ENCODE assay signal across 8 cellular contexts in genomic region chr1:32066489-32066873, GRCh38. TPM values are rescaled to one million over a fixed set of nuclear protein-coding genes. Genes with fewer than 3 reads are reported as not detected.
DNase-seq lines count a peak whose midpoint lies in the region; ATAC-seq, FAIRE-seq and TF ChIP-seq lines count a peak whose summit lies in the region.

No MANE protein-coding gene starts in this region.

- no peak for ATAC-seq in HG03565 (IDR thresholded peaks at IDR 0.05; ENCODE audit: unreplicated experiment)

- H3K36me3 ChIP-seq in astrocyte (ENCODE audit: insufficient read depth, low read length) = peaks cover 2% of the 10 kb centered on the region
- no peaks in the 10 kb centered on the region for H3K36me3 ChIP-seq in kidney (ENCODE audit: control insufficient read depth in 1 of 2, insufficient read depth in 2 of 2, low read length in 2 of 2)
- H3K36me3 ChIP-seq in tibial artery = peaks cover 0 to under 1% (median 0%) of the 10 kb centered on the region in 3 donors

- H2AFZ ChIP-seq in astrocyte (ENCODE audit: low read depth, low read length) = no peak overlapping the region

- H4K20me1 ChIP-seq in astrocyte (ENCODE audit: insufficient read depth, low read length) = peaks cover 14% of the 10 kb centered on the region

- DNase-seq in G401 (ENCODE audit: low spot score) (peak; percentile 19), NCI-H2029 (lab: John Stamatoyannopoulos, UW) (peak; percentile 49), astrocyte (ENCODE audit: low read depth) (peak; percentile 65), kidney (no peak), tibial artery (peak; percentile 88 to 89)
- DNase-seq in stimulated activated CD8-positive, alpha-beta memory T cell treated with anti-CD3 and anti-CD28 coated beads, Interleukin-4, amount 100 ng/mL, for 48 hours = no peak
- DNase-seq in activated CD4-positive, CD25-positive, alpha-beta regulatory T cell (lab: John Stamatoyannopoulos, UW) = no peak

- H3K4me3 Mint-ChIP-seq in astrocyte (ENCODE audit: unreplicated experiment) = no peak overlapping the region

- TF ChIP-seq CTCF in astrocyte (IDR thresholded peaks at IDR 0.05; ENCODE audit: insufficient read depth, low read depth, low read length) (no peak), kidney (IDR thresholded peaks at IDR 0.05; ENCODE audit: borderline replicate concordance, extremely low read depth, insufficient read depth) (no peak), tibial artery (IDR thresholded peaks at IDR 0.05) (no peak)

- peaks cover 10% of the 10 kb centered on the region for H3K36me3 Mint-ChIP-seq in astrocyte (ENCODE audit: low read depth, unreplicated experiment)

- H3K4me1 ChIP-seq in astrocyte (ENCODE audit: insufficient read depth, low read length) = peaks cover 34% of the 10 kb centered on the region
- peaks cover 8 to 13% of the 10 kb centered on the region in 2 donors for H3K4me1 ChIP-seq in kidney (ENCODE audit: control insufficient read depth in 1 of 2, insufficient read depth in 1 of 2, low read depth in 1 of 2, low read length in 2 of 2)
- peaks cover 0 to 46% (median 34%) of the 10 kb centered on the region in 4 donors for H3K4me1 ChIP-seq in tibial artery

- H3K79me2 ChIP-seq in astrocyte (ENCODE audit: insufficient read depth, low read length) = no peaks in the 10 kb centered on the region

- H3K9ac ChIP-seq in astrocyte (ENCODE audit: low read length) (no peak overlapping the region), kidney (ENCODE audit: low read length in 2 of 2) (no peak overlapping the region)

- intact Hi-C loops in kidney (cut with DNase I) (no loop called here), tibial artery (cut with DNase I; ENCODE audit: low total_unique reads) (loop anchor here (10.0 kb wide), 1 partner anchor 102 kb away; no protein-coding TSS in a partner anchor)

- H3K27ac Mint-ChIP-seq in astrocyte (ENCODE audit: unreplicated experiment) = no peak overlapping the region

- H3K27ac ChIP-seq in astrocyte (ENCODE audit: low read depth, low read length) (no peak overlapping the region), kidney (ENCODE audit: low read depth in 2 of 2, low read length in 2 of 2) (peak overlapping the region in 1 of 2 donors; percentile 26), tibial artery (peak overlapping the region; percentile 13 to 50)

- H3K9me3 Mint-ChIP-seq in astrocyte (ENCODE audit: unreplicated experiment) = no peaks in the 10 kb centered on the region

- H3K9me3 ChIP-seq in astrocyte (ENCODE audit: insufficient read depth, low read depth, low read length) = no peaks in the 10 kb centered on the region
- H3K9me3 ChIP-seq in kidney (ENCODE audit: control insufficient read depth in 1 of 2, low read length in 2 of 2) = no peaks in the 10 kb centered on the region
- H3K9me3 ChIP-seq in tibial artery = no peaks in the 10 kb centered on the region

- in situ Hi-C loops in G401 (cut with HindIII; ENCODE audit: low sequenced_read_pairs) = no loop called here

- H3K4me3 ChIP-seq in astrocyte (ENCODE audit: insufficient read depth, low read depth, low read length) = no peak overlapping the region
- no peak overlapping the region for H3K4me3 ChIP-seq in kidney (ENCODE audit: low read length in 2 of 2)
- no peak overlapping the region for H3K4me3 ChIP-seq in tibial artery

- H3K27me3 ChIP-seq in astrocyte (ENCODE audit: insufficient read depth, low read length) (no peaks in the 10 kb centered on the region), tibial artery (no peaks in the 10 kb centered on the region)

- peaks cover 36% of the 10 kb centered on the region for H3K4me1 Mint-ChIP-seq in astrocyte (ENCODE audit: low read depth, unreplicated experiment)

- FAIRE-seq in astrocyte (lab: Jason Lieb, UNC) (no peak), kidney (lab: Jason Lieb, UNC) (peak; percentile 57)

- H3K4me2 ChIP-seq in astrocyte (ENCODE audit: low read length) = peak overlapping the region; percentile 53

- H3K27me3 Mint-ChIP-seq in astrocyte (ENCODE audit: low read depth, unreplicated experiment) = no peaks in the 10 kb centered on the region

RNA-seq across cellular contexts. Expression of gene TMEM39B, which starts 6.3 kb away (rescaled TPM):
- 10.3 and 19.0 TPM in 2 replicates for total RNA-seq in G401 (2014; rRNA removed; shearing (Covaris generic))
- 11.8 and 13.3 TPM in 2 replicates for total RNA-seq in astrocyte
- total RNA-seq in kidney = 15.4 TPM
- polyA plus RNA-seq in kidney (ENCODE audit: insufficient read depth, low read depth, low replicate concordance) = 9.3 TPM

RNA-seq across cellular contexts. Expression of gene KPNA6, which starts 41.4 kb away (rescaled TPM):
- total RNA-seq in G401 (2014; rRNA removed; shearing (Covaris generic)) = 30.8 and 36.0 TPM in 2 replicates
- total RNA-seq in astrocyte (113 and 122 TPM in 2 replicates), kidney (66.9 TPM)
- 10.6 TPM for polyA plus RNA-seq in kidney (ENCODE audit: insufficient read depth, low read depth, low replicate concordance)

RNA-seq across cellular contexts. Expression of gene KHDRBS1, which starts 52.8 kb away (rescaled TPM):
- 167 and 200 TPM in 2 replicates for total RNA-seq in G401 (2014; rRNA removed; shearing (Covaris generic))
- total RNA-seq in astrocyte (126 and 139 TPM in 2 replicates), kidney (121 TPM)
- 66.9 TPM for polyA plus RNA-seq in kidney (ENCODE audit: insufficient read depth, low read depth, low replicate concordance)

Comparison
In these comparisons a context has a peak if more than half of its experiments do, and no peak if none do; other contexts are left out.
1. DNase-seq: peak in G401 (single experiment), NCI-H2029 (single experiment), astrocyte (single experiment) and tibial artery (2 of 2); none in kidney (single experiment), stimulated activated CD8-positive, alpha-beta memory T cell treated with anti-CD3 and anti-CD28 coated beads, Interleukin-4, amount 100 ng/mL, for 48 hours (single experiment) and activated CD4-positive, CD25-positive, alpha-beta regulatory T cell (0 of 4).